Comparison of ENCODE assay signal across 2 cellular contexts in genomic region chr1:39498096-39498710, GRCh38. TPM values are rescaled to one million over a fixed set of nuclear protein-coding genes. Genes with fewer than 3 reads are reported as not detected.
"Had no signal": no experiment of that assay in that cellular context is flagged by ENCODE, and none has a peak within 500 bp of the region (broad histone marks: within the 10 kb centered on the region; RNA-seq: fewer than 3 reads in every experiment).

No MANE protein-coding gene starts in this region.

RNA-seq across cellular contexts. Expression of gene BMP8A, which starts 6.8 kb away (rescaled TPM):
- total RNA-seq: naive thymus-derived CD8-positive, alpha-beta T cell; psoas muscle had no signal
- polyA plus RNA-seq: naive thymus-derived CD8-positive, alpha-beta T cell had no signal
